Comparison of ENCODE assay signal across 13 cellular contexts in the genomic region with DNA sequence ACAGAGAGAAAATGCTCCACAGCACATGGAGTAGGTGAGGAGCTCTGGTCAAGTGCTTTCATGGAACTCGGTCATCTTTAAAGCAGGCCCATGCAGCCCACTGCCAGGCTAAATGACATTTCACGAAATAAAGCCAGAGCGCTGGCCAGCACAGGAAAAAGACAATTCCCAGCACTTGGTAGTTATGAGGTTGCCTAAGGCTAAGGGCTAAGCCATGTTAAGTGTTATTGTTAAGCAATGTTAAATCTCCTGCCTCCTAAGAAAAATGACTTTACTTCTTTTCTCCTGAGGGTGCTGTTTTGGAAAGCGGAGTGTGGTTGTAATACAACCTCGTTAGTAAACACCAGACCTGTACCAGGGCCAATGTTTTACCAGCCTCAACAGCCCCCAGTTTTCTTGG.
DNase-seq lines count a peak whose midpoint lies in the region; ATAC-seq and TF ChIP-seq lines count a peak whose summit lies in the region.
"Had no signal": no experiment of that assay in that cellular context is flagged by ENCODE, and none has a peak within 500 bp of the region (broad histone marks: within the 10 kb centered on the region; RNA-seq: fewer than 3 reads in every experiment).

No MANE protein-coding gene starts in this region.

- H3K27ac ChIP-seq in GM23338 (ENCODE audit: low read depth) (0 out of 2 replicates have a peak overlapping the region, but pooled peaks have one; percentile 17), HUES64 (ENCODE audit: low read depth, low read length) (0 out of 2 replicates have a peak overlapping the region, but pooled peaks have one; percentile 17), mesendoderm (ENCODE audit: low read depth, low read length) (no peak overlapping the region)
- H3K27ac ChIP-seq: C4-2B had no signal

- 79% methylated on average over 5 of the region's 5 CpGs for WGBS in HUES64
- no CpG with 5 or more reads among the region's 5 CpGs for WGBS in mesendoderm (ENCODE audit: extremely low coverage, insufficient coverage, low lambda C conversion rate)

- H3K36me3 ChIP-seq in GM23338 (ENCODE audit: insufficient read depth) (no peaks in the 10 kb centered on the region), HUES64 (ENCODE audit: insufficient read depth, low read length) (no peaks in the 10 kb centered on the region), mesendoderm (ENCODE audit: control insufficient read depth, insufficient read depth, low read length) (no peaks in the 10 kb centered on the region)
- H3K36me3 ChIP-seq: BE2C had no signal

- peaks cover 3% of the 10 kb centered on the region; the same call in 1 of the 3 replicates for H3K36me3 Mint-ChIP-seq in GM23338 (ENCODE audit: low read depth)
- H3K36me3 Mint-ChIP-seq in Calu3 (ENCODE audit: insufficient read depth, unreplicated experiment) = no peaks in the 10 kb centered on the region
- H3K36me3 Mint-ChIP-seq: CD4-positive, alpha-beta memory T cell had no signal

- H3K79me1 ChIP-seq in mesendoderm (ENCODE audit: low read length) = no peaks in the 10 kb centered on the region

- H3K27me3 Mint-ChIP-seq in GM23338 (ENCODE audit: insufficient read depth, low read depth, poor library complexity) = no peaks in the 10 kb centered on the region
- no peaks in the 10 kb centered on the region for H3K27me3 Mint-ChIP-seq in Calu3 (ENCODE audit: unreplicated experiment)

- H2AFZ ChIP-seq in GM23338 = peak overlapping the region; percentile 76; the same call in 1 of the 2 replicates

- BruUV-seq in Calu3 (replicated peaks; lab: Mats Ljungman, UMichigan) = no TSS peak

- H3K4me2 ChIP-seq in GM23338 (no peak overlapping the region), mesendoderm (ENCODE audit: low read length) (no peak overlapping the region)

- H2BK120ac ChIP-seq in mesendoderm (ENCODE audit: low read depth, low read length) = no peak overlapping the region

- no peak overlapping the region for H3K23ac ChIP-seq in mesendoderm (ENCODE audit: low read length)

- no peaks in the 10 kb centered on the region for H3F3A ChIP-seq in GM23338 (replicated peaks; ENCODE audit: low read depth)

- no peak for TF ChIP-seq CTCF in GM23338 (conservative IDR thresholded peaks at IDR 0.05; ENCODE audit: low read depth in 2 of 2)
- TF ChIP-seq CTCF in Calu3 (IDR thresholded peaks at IDR 0.05; ENCODE audit: unreplicated experiment) = no peak

- peak; percentile 54 for ATAC-seq in GM23338
- peak; percentile 63 for ATAC-seq in sciatic nerve
- no peak for ATAC-seq in HG03139 (IDR thresholded peaks at IDR 0.05; ENCODE audit: unreplicated experiment)
- ATAC-seq: K562 had no signal

- no peak overlapping the region for H3K18ac ChIP-seq in mesendoderm (ENCODE audit: low read length)

- H2BK5ac ChIP-seq in mesendoderm (ENCODE audit: low read length) = no peak overlapping the region

- H2AK5ac ChIP-seq in mesendoderm (ENCODE audit: low read length) = no peak overlapping the region

- H3K9me3 ChIP-seq in HUES64 (ENCODE audit: insufficient read depth, low read depth, low read length) = no peaks in the 10 kb centered on the region
- H3K9me3 ChIP-seq: BE2C had no signal

- DNase-seq in GM23338 (ENCODE audit: low spot score) = no peak
- peak; percentile 1 for DNase-seq in mesendoderm
- no peak for DNase-seq in sciatic nerve (ENCODE audit: low spot score)
- no peak for DNase-seq in Calu3
- DNase-seq in GOT3 (lab: John Stamatoyannopoulos, UW) = no peak
- DNase-seq: CD4-positive, alpha-beta memory T cell; COR-L47; Karpas-422 had no signal

- CTCF ChIA-PET in Calu3 (lab: Charles Lee) = no interaction called here

- no peak overlapping the region for H3K4me3 Mint-ChIP-seq in GM23338
- H3K4me3 Mint-ChIP-seq in Calu3 (ENCODE audit: low read depth, unreplicated experiment) = no peak overlapping the region

- no peaks in the 10 kb centered on the region for H4K20me1 ChIP-seq in GM23338 (replicated peaks; ENCODE audit: insufficient read depth)

- no peak overlapping the region for H3K4ac ChIP-seq in mesendoderm (ENCODE audit: low read depth, low read length)

- H3K4me1 Mint-ChIP-seq in GM23338 = peaks cover 22% of the 10 kb centered on the region
- no peaks in the 10 kb centered on the region for H3K4me1 Mint-ChIP-seq in Calu3 (ENCODE audit: low read depth, unreplicated experiment)
- H3K4me1 Mint-ChIP-seq: CD4-positive, alpha-beta memory T cell had no signal

- H3K9me2 ChIP-seq in GM23338 (ENCODE audit: insufficient read depth) = peaks cover 18% of the 10 kb centered on the region

- H3K79me2 ChIP-seq in GM23338 (replicated peaks; ENCODE audit: insufficient read depth) (no peaks in the 10 kb centered on the region), mesendoderm (ENCODE audit: control insufficient read depth, insufficient read depth, low read length) (no peaks in the 10 kb centered on the region)

- H2BK15ac ChIP-seq in mesendoderm (replicated peaks; ENCODE audit: low read depth) = no peak overlapping the region

- H3K4me1 ChIP-seq in GM23338 (ENCODE audit: insufficient read depth) = peaks cover 13% of the 10 kb centered on the region
- H3K4me1 ChIP-seq in HUES64 (ENCODE audit: insufficient read depth, low read length) = peaks cover 19% of the 10 kb centered on the region
- no peaks in the 10 kb centered on the region for H3K4me1 ChIP-seq in mesendoderm (ENCODE audit: control insufficient read depth, low read depth, low read length)

- no peak overlapping the region for H3K4me3 ChIP-seq in GM23338
- H3K4me3 ChIP-seq in HUES64 (ENCODE audit: low read length) = no peak overlapping the region
- no peak overlapping the region for H3K4me3 ChIP-seq in mesendoderm (ENCODE audit: low read length)
- H3K4me3 ChIP-seq: K562 had no signal

- no peak overlapping the region for H4K8ac ChIP-seq in mesendoderm (ENCODE audit: low read depth, low read length)

- no peak overlapping the region for H4K5ac ChIP-seq in mesendoderm (ENCODE audit: low read length)

- H3K9me3 Mint-ChIP-seq in GM23338 = no peaks in the 10 kb centered on the region
- H3K9me3 Mint-ChIP-seq in Calu3 (ENCODE audit: low read depth, unreplicated experiment) = no peaks in the 10 kb centered on the region

- intact Hi-C loops in sciatic nerve (cut with DNase I) = no loop called here
- intact Hi-C loops in Calu3 (cut with micrococcal nuclease; ENCODE audit: unreplicated experiment) = no loop called here

- H3K27ac Mint-ChIP-seq in GM23338 (no peak overlapping the region), Calu3 (ENCODE audit: unreplicated experiment) (no peak overlapping the region)
- H3K27ac Mint-ChIP-seq: CD4-positive, alpha-beta memory T cell had no signal

- H3K56ac ChIP-seq in mesendoderm (ENCODE audit: low read length) = no peak overlapping the region

- H3K9ac ChIP-seq in HUES64 (ENCODE audit: low read depth, low read length) = no peak overlapping the region
- H3K9ac ChIP-seq in mesendoderm (ENCODE audit: low read length) = no peak overlapping the region

- H3K27me3 ChIP-seq in GM23338 (ENCODE audit: insufficient read depth) (no peaks in the 10 kb centered on the region), HUES64 (ENCODE audit: insufficient read depth, low read length) (no peaks in the 10 kb centered on the region), mesendoderm (ENCODE audit: insufficient read depth, low read length, poor library complexity) (no peaks in the 10 kb centered on the region)
- H3K27me3 ChIP-seq: BE2C had no signal

TF ChIP-seq in GM23338, 12 proteins besides CTCF, POLR2A, EP300 and RAD21 (continues in another document):
- TF ChIP-seq ZNF331 (CRISPR knock-in tag; IDR thresholded peaks at IDR 0.05; ENCODE audit: low read depth) = no peak
- TF ChIP-seq STAT1 (IDR thresholded peaks at IDR 0.05; ENCODE audit: unreplicated experiment) = no peak
